Comparison of ENCODE assay signal across 8 cellular contexts in genomic region chr12:31897791-31898503, GRCh38.
A peak's percentile ranks its signal among the peaks of the same experiment; 100 is the strongest.
DNase-seq lines count a peak whose midpoint lies in the region; ATAC-seq and TF ChIP-seq lines count a peak whose summit lies in the region.

No MANE protein-coding gene starts in this region.

- peak overlapping the region in 1 of 2 experiments; percentile 41 for H3K14ac ChIP-seq in mesenchymal stem cell (ENCODE audit: low read length in 2 of 2)

- H4K8ac ChIP-seq in mesenchymal stem cell (ENCODE audit: low read length): no peak overlapping the region

- peak; percentile 67 for DNase-seq in activated CD8-positive, alpha-beta memory T cell treated with anti-CD3 and anti-CD28 coated beads for 24 hours
- DNase-seq in activated CD8-positive, alpha-beta memory T cell treated with anti-CD3 and anti-CD28 coated beads, Interleukin-2, amount 50 U/mL, for 48 hours: no peak
- DNase-seq in NCI-H2196 (lab: John Stamatoyannopoulos, UW; ENCODE audit: unreplicated experiment) (peak; percentile 75), adrenal gland (peak; percentile 36 to 59 (median 49)), mesenchymal stem cell (peak; percentile 26), cortex of kidney (lab: John Stamatoyannopoulos, UW) (no peak)

- no peak for TF ChIP-seq POLR2A in adrenal gland (IDR thresholded peaks at IDR 0.05)

- no peaks in the 10 kb centered on the region for H3K79me1 ChIP-seq in mesenchymal stem cell (replicated peaks; ENCODE audit: low read length, poor library complexity, severe bottlenecking)

- intact Hi-C loops in adrenal gland (cut with DNase I): no loop called here

- ATAC-seq in HG02938 (IDR thresholded peaks at IDR 0.05; ENCODE audit: unreplicated experiment): no peak
- ATAC-seq in GM19452 (IDR thresholded peaks at IDR 0.05; ENCODE audit: unreplicated experiment): no peak

- peaks cover 0 to 15% of the 10 kb centered on the region in 2 donors for H3K4me1 ChIP-seq in adrenal gland (replicated peaks in 1 of 2)
- H3K4me1 ChIP-seq in mesenchymal stem cell (ENCODE audit: control insufficient read depth, insufficient read depth, low read depth, low read length): peaks cover 3% of the 10 kb centered on the region

- H3K27me3 ChIP-seq in adrenal gland: no peaks in the 10 kb centered on the region
- no peaks in the 10 kb centered on the region for H3K27me3 ChIP-seq in mesenchymal stem cell (ENCODE audit: control insufficient read depth in 1 of 2, insufficient read depth in 1 of 2, low read length in 2 of 2)

- no peak overlapping the region for H3K23ac ChIP-seq in mesenchymal stem cell (ENCODE audit: low read length in 2 of 2)

- no peak overlapping the region for H3K9ac ChIP-seq in mesenchymal stem cell (ENCODE audit: low read length)

- H2BK15ac ChIP-seq in mesenchymal stem cell (ENCODE audit: low read depth, poor library complexity, severe bottlenecking): no peak overlapping the region

- no peak overlapping the region for H2AK5ac ChIP-seq in mesenchymal stem cell (ENCODE audit: low read length, severe bottlenecking)

- H2BK12ac ChIP-seq in mesenchymal stem cell (ENCODE audit: low read length in 2 of 2): peak overlapping the region; percentile 56 to 75

- peak overlapping the region; percentile 37 for H2BK120ac ChIP-seq in mesenchymal stem cell (ENCODE audit: low read depth, low read length)

- H2BK5ac ChIP-seq in mesenchymal stem cell (ENCODE audit: low read depth, low read length, poor library complexity, severe bottlenecking): no peak overlapping the region

- peak overlapping the region in 2 of 5 donors; percentile 36 to 55 for H3K27ac ChIP-seq in adrenal gland
- no peak overlapping the region for H3K27ac ChIP-seq in mesenchymal stem cell (ENCODE audit: low read length, poor library complexity, severe bottlenecking)

- TF ChIP-seq CTCF in adrenal gland (IDR thresholded peaks at IDR 0.05): no peak

- H3K4me2 ChIP-seq in mesenchymal stem cell (ENCODE audit: low read length, poor library complexity, severe bottlenecking): no peak overlapping the region

- H3K4ac ChIP-seq in mesenchymal stem cell (ENCODE audit: low read depth in 1 of 2, low read length in 2 of 2): peak overlapping the region in 1 of 2 experiments; percentile 60

- H3K9me3 ChIP-seq in adrenal gland (replicated peaks in 1 of 3) (no peaks in the 10 kb centered on the region), mesenchymal stem cell (ENCODE audit: control insufficient read depth, low read length) (no peaks in the 10 kb centered on the region)

- WGBS in adrenal gland, 4 donors: 39 to 46% (median 40%) methylated on average over 10 of the region's 10 CpGs
- 77% methylated on average over 10 of the region's 10 CpGs for WGBS in mesenchymal stem cell

- H3K4me3 ChIP-seq in adrenal gland (peak overlapping the region in 1 of 4 donors; percentile 23), mesenchymal stem cell (ENCODE audit: insufficient read depth in 1 of 2, low read depth in 1 of 2, low read length in 2 of 2) (no peak overlapping the region)

- H3K36me3 ChIP-seq in adrenal gland (replicated peaks in 1 of 2): no peaks in the 10 kb centered on the region
- no peaks in the 10 kb centered on the region for H3K36me3 ChIP-seq in mesenchymal stem cell (ENCODE audit: control insufficient read depth in 1 of 2, insufficient read depth in 2 of 2, low read depth in 1 of 2, low read length in 2 of 2)

- peak overlapping the region; percentile 59 to 73 for H3K18ac ChIP-seq in mesenchymal stem cell (ENCODE audit: low read depth in 1 of 2, low read length in 2 of 2)

- no peak overlapping the region for H4K91ac ChIP-seq in mesenchymal stem cell (ENCODE audit: low read length)

- no peak overlapping the region for H2AFZ ChIP-seq in mesenchymal stem cell (ENCODE audit: low read depth, low read length)

Comparison
In these comparisons a context has a peak if more than half of its experiments do, and no peak if none do; other contexts are left out.
1. DNase-seq: peak in activated CD8-positive, alpha-beta memory T cell treated with anti-CD3 and anti-CD28 coated beads for 24 hours (single experiment), NCI-H2196 (single experiment), adrenal gland (7 of 7) and mesenchymal stem cell (single experiment); none in activated CD8-positive, alpha-beta memory T cell treated with anti-CD3 and anti-CD28 coated beads, Interleukin-2, amount 50 U/mL, for 48 hours (single experiment) and cortex of kidney (single experiment).